9 cellular contexts compared by ENCODE assay signal in the genomic region with DNA sequence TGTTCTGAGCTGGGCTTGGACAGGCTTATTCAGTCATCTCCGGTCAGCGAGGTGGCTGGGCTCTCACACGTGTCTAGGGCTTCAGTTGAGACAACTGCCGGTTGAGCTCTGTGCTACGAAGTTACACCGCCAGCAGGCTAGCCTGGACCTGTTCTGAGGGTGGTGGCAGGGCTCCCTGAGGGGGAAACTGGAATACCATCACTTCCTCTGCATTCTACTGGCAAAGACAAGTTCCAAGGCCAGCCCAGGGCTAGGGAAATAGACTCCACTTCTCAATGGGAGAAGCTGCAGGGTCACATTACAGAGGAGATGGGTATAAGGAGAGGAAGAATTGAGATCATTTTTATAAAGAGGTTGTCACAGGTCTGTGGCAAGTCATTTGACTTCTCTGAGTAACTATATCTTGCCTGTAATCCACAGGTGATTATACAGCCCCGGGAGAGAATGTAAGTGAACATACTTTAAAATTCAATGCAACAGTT. TPM values are rescaled to one million over a fixed set of nuclear protein-coding genes. Genes with fewer than 3 reads are reported as not detected.
DNase-seq lines count a peak whose midpoint lies in the region; ATAC-seq and TF ChIP-seq lines count a peak whose summit lies in the region.
"Had no signal": no experiment of that assay in that cellular context is flagged by ENCODE, and none has a peak within 500 bp of the region (broad histone marks: within the 10 kb centered on the region; RNA-seq: fewer than 3 reads in every experiment).

No MANE protein-coding gene starts in this region.

- peaks cover 20% of the 10 kb centered on the region for H3K4me1 Mint-ChIP-seq in GM23338
- H3K4me1 Mint-ChIP-seq in activated naive CD4-positive, alpha-beta T cell treated with anti-CD3 and anti-CD28 coated beads, Interleukin-2, amount 10 ng/mL, durations not matched to agents 7 days and 5 days = no peaks in the 10 kb centered on the region

- ATAC-seq in GM23338 (peak; percentile 74), gastroesophageal sphincter (peak; percentile 48), HG03457 (IDR thresholded peaks at IDR 0.05; ENCODE audit: unreplicated experiment) (no peak)

- H3K4me3 ChIP-seq in GM23338 = no peak overlapping the region
- H3K4me3 ChIP-seq in NT2/D1 (ENCODE audit: insufficient read length, low read depth) = no peak overlapping the region
- no peak overlapping the region for H3K4me3 ChIP-seq in gastroesophageal sphincter
- no peak overlapping the region for H3K4me3 ChIP-seq in prostate gland
- no peak overlapping the region for H3K4me3 ChIP-seq in foreskin fibroblast (ENCODE audit: low read depth in 1 of 2, low read length in 2 of 2)

- H3K4me2 ChIP-seq in GM23338 = no peak overlapping the region

- H3K27ac ChIP-seq in GM23338 (ENCODE audit: low read depth) = peak overlapping the region; percentile 47; the same call in 1 of the 2 replicates
- H3K27ac ChIP-seq in gastroesophageal sphincter = peak overlapping the region in 3 of 4 donors; percentile 57 to 69 (median 66)
- peak overlapping the region in 1 of 2 donors; percentile 1 for H3K27ac ChIP-seq in prostate gland

- H3K9me3 ChIP-seq in NT2/D1 (ENCODE audit: insufficient read depth, low read length) = no peaks in the 10 kb centered on the region
- H3K9me3 ChIP-seq in gastroesophageal sphincter = no peaks in the 10 kb centered on the region
- H3K9me3 ChIP-seq in prostate gland = no peaks in the 10 kb centered on the region

- H3K36me3 ChIP-seq in GM23338 (ENCODE audit: insufficient read depth) (no peaks in the 10 kb centered on the region), NT2/D1 (ENCODE audit: insufficient read depth, insufficient read length, low read length) (peaks cover 7% of the 10 kb centered on the region), gastroesophageal sphincter (no peaks in the 10 kb centered on the region), prostate gland (no peaks in the 10 kb centered on the region)

- H4K20me1 ChIP-seq in GM23338 (replicated peaks; ENCODE audit: insufficient read depth) = no peaks in the 10 kb centered on the region

- peaks cover 7% of the 10 kb centered on the region; the same call in 1 of the 2 replicates for H3K79me2 ChIP-seq in GM23338 (replicated peaks; ENCODE audit: insufficient read depth)

- H3K4me3 Mint-ChIP-seq in GM23338 = no peak overlapping the region
- no peak overlapping the region for H3K4me3 Mint-ChIP-seq in activated naive CD4-positive, alpha-beta T cell treated with anti-CD3 and anti-CD28 coated beads, Interleukin-2, amount 10 ng/mL, durations not matched to agents 7 days and 5 days

- TF ChIP-seq POLR2A in gastroesophageal sphincter (IDR thresholded peaks at IDR 0.05) (no peak), prostate gland (IDR thresholded peaks at IDR 0.05) (no peak)

- peaks cover 7% of the 10 kb centered on the region; the same call in 2 of the 3 replicates for H3K36me3 Mint-ChIP-seq in GM23338 (ENCODE audit: low read depth)
- no peaks in the 10 kb centered on the region for H3K36me3 Mint-ChIP-seq in activated naive CD4-positive, alpha-beta T cell treated with anti-CD3 and anti-CD28 coated beads, Interleukin-2, amount 10 ng/mL, durations not matched to agents 7 days and 5 days

- peak; percentile 52 for DNase-seq in GM23338 (ENCODE audit: low spot score)
- DNase-seq in NT2/D1 (ENCODE audit: low read depth, low spot score) = peak; percentile 8
- peak; percentile 85 for DNase-seq in prostate gland (ENCODE audit: low spot score)
- no peak for DNase-seq in activated naive CD4-positive, alpha-beta T cell treated with anti-CD3 and anti-CD28 coated beads, Interleukin-2, amount 10 ng/mL, durations not matched to agents 7 days and 5 days
- DNase-seq in foreskin fibroblast = no peak
- DNase-seq in AG08396 (ENCODE audit: low spot score) = no peak
- DNase-seq: NK-92 treated with Interleukin-12 subunit alpha and Interleukin-12 subunit beta, amount 100 ng/mL, for 24 hours had no signal

- CTCF ChIA-PET in activated naive CD4-positive, alpha-beta T cell treated with anti-CD3 and anti-CD28 coated beads, Interleukin-2, amount 10 ng/mL, durations not matched to agents 7 days and 5 days (lab: Charles Lee) = interaction anchor here (0.9 kb wide), 1 partner anchor 124 kb away, joined by 3 read pairs; no protein-coding TSS in a partner anchor

- H3K4me1 ChIP-seq in GM23338 (ENCODE audit: insufficient read depth) = peaks cover 19% of the 10 kb centered on the region; the same call in 1 of the 2 replicates
- H3K4me1 ChIP-seq in NT2/D1 (ENCODE audit: insufficient read depth, insufficient read length) = peaks cover 6% of the 10 kb centered on the region
- H3K4me1 ChIP-seq in gastroesophageal sphincter = peaks cover 11 to 86% (median 12%) of the 10 kb centered on the region in 3 donors
- H3K4me1 ChIP-seq in prostate gland (replicated peaks) = no peaks in the 10 kb centered on the region

- no peak overlapping the region for H3K9ac ChIP-seq in NT2/D1 (ENCODE audit: insufficient read length, low read depth)

- H3K9me2 ChIP-seq in GM23338 (ENCODE audit: insufficient read depth) = no peaks in the 10 kb centered on the region

- TF ChIP-seq CTCF in GM23338 (conservative IDR thresholded peaks at IDR 0.05; ENCODE audit: low read depth in 2 of 2) (no peak), gastroesophageal sphincter (IDR thresholded peaks at IDR 0.05) (no peak), prostate gland (IDR thresholded peaks at IDR 0.05) (no peak), foreskin fibroblast (IDR thresholded peaks at IDR 0.05; ENCODE audit: low read depth, low read length) (no peak)

- no peaks in the 10 kb centered on the region for H3K27me3 Mint-ChIP-seq in GM23338 (ENCODE audit: insufficient read depth, low read depth, poor library complexity)
- H3K27me3 Mint-ChIP-seq in activated naive CD4-positive, alpha-beta T cell treated with anti-CD3 and anti-CD28 coated beads, Interleukin-2, amount 10 ng/mL, durations not matched to agents 7 days and 5 days = peaks cover 7% of the 10 kb centered on the region

- H3K27me3 ChIP-seq in GM23338 (ENCODE audit: insufficient read depth) (no peaks in the 10 kb centered on the region), NT2/D1 (ENCODE audit: insufficient read depth, insufficient read length) (no peaks in the 10 kb centered on the region), gastroesophageal sphincter (no peaks in the 10 kb centered on the region), prostate gland (replicated peaks; ENCODE audit: insufficient read depth) (no peaks in the 10 kb centered on the region)

- H2AFZ ChIP-seq in GM23338 = no peak overlapping the region

- intact Hi-C loops in prostate gland (cut with DNase I) = no loop called here

- no peaks in the 10 kb centered on the region for H3F3A ChIP-seq in GM23338 (replicated peaks; ENCODE audit: low read depth)

- TF ChIP-seq EP300 in gastroesophageal sphincter (IDR thresholded peaks at IDR 0.05) = no peak

- H3K27ac Mint-ChIP-seq in GM23338 = peak overlapping the region; percentile 87
- H3K27ac Mint-ChIP-seq in activated naive CD4-positive, alpha-beta T cell treated with anti-CD3 and anti-CD28 coated beads, Interleukin-2, amount 10 ng/mL, durations not matched to agents 7 days and 5 days = no peak overlapping the region

- WGBS in gastroesophageal sphincter (ENCODE audit: low coverage in 1 of 2), 2 donors = 64 to 67% methylated on average over 1 to 6 of the region's 7 CpGs
- WGBS in prostate gland = 32% methylated on average over 7 of the region's 7 CpGs

- no peaks in the 10 kb centered on the region for H3K9me3 Mint-ChIP-seq in GM23338
- H3K9me3 Mint-ChIP-seq in activated naive CD4-positive, alpha-beta T cell treated with anti-CD3 and anti-CD28 coated beads, Interleukin-2, amount 10 ng/mL, durations not matched to agents 7 days and 5 days = no peaks in the 10 kb centered on the region

TF ChIP-seq in GM23338, 12 proteins besides CTCF, POLR2A, EP300 and RAD21 (continues in another document):
- TF ChIP-seq POLR2AphosphoS5 (IDR thresholded peaks at IDR 0.05; ENCODE audit: low read depth) (no peak), EZH2 (IDR thresholded peaks at IDR 0.05; ENCODE audit: low read depth, unreplicated experiment) (no peak), CREB1 (CRISPR knock-in tag; IDR thresholded peaks at IDR 0.05; ENCODE audit: low read depth) (no peak), NANOG (IDR thresholded peaks at IDR 0.05; ENCODE audit: borderline replicate concordance) (no peak), ZNF331 (CRISPR knock-in tag; IDR thresholded peaks at IDR 0.05; ENCODE audit: low read depth) (no peak), STAT1 (IDR thresholded peaks at IDR 0.05; ENCODE audit: unreplicated experiment) (no peak), ZNF114 (CRISPR knock-in tag; IDR thresholded peaks at IDR 0.05) (no peak)
- TF ChIP-seq, protein P1, sequence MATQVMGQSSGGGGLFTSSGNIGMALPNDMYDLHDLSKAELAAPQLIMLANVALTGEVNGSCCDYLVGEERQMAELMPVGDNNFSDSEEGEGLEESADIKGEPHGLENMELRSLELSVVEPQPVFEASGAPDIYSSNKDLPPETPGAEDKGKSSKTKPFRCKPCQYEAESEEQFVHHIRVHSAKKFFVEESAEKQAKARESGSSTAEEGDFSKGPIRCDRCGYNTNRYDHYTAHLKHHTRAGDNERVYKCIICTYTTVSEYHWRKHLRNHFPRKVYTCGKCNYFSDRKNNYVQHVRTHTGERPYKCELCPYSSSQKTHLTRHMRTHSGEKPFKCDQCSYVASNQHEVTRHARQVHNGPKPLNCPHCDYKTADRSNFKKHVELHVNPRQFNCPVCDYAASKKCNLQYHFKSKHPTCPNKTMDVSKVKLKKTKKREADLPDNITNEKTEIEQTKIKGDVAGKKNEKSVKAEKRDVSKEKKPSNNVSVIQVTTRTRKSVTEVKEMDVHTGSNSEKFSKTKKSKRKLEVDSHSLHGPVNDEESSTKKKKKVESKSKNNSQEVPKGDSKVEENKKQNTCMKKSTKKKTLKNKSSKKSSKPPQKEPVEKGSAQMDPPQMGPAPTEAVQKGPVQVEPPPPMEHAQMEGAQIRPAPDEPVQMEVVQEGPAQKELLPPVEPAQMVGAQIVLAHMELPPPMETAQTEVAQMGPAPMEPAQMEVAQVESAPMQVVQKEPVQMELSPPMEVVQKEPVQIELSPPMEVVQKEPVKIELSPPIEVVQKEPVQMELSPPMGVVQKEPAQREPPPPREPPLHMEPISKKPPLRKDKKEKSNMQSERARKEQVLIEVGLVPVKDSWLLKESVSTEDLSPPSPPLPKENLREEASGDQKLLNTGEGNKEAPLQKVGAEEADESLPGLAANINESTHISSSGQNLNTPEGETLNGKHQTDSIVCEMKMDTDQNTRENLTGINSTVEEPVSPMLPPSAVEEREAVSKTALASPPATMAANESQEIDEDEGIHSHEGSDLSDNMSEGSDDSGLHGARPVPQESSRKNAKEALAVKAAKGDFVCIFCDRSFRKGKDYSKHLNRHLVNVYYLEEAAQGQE (IDR thresholded peaks at IDR 0.05; ENCODE audit: unreplicated experiment) = no peak

RNA-seq across cellular contexts. Expression of a gene that starts 42.2 kb away (rescaled TPM):
- 12.2 and 17.3 TPM in 2 replicates for total RNA-seq in GM23338 (2014; rRNA removed; shearing (Covaris generic))
- polyA plus RNA-seq in GM23338 (2016; fragmentation: Nextera tagmentation; extraction: Ambion mirVana) = 9.5 and 17.1 TPM in 2 replicates
- total RNA-seq in gastroesophageal sphincter = 10 to 100 TPM; 19.6 to 47.1 (median 30.2) TPM
- total RNA-seq in prostate gland = 10 to 100 TPM in 1 of 2 donors, 1 to 10 TPM in 1; 2.6 to 35.3 TPM

Comparison
In these comparisons a context has a peak if more than half of its experiments do, and no peak if none do; other contexts are left out.
1. DNase-seq: peak in GM23338 (single experiment), NT2/D1 (single experiment) and prostate gland (single experiment); none in activated naive CD4-positive, alpha-beta T cell treated with anti-CD3 and anti-CD28 coated beads, Interleukin-2, amount 10 ng/mL, durations not matched to agents 7 days and 5 days (single experiment), foreskin fibroblast (0 of 2) and AG08396 (single experiment).